13 cellular contexts compared by ENCODE assay signal in the genomic region with DNA sequence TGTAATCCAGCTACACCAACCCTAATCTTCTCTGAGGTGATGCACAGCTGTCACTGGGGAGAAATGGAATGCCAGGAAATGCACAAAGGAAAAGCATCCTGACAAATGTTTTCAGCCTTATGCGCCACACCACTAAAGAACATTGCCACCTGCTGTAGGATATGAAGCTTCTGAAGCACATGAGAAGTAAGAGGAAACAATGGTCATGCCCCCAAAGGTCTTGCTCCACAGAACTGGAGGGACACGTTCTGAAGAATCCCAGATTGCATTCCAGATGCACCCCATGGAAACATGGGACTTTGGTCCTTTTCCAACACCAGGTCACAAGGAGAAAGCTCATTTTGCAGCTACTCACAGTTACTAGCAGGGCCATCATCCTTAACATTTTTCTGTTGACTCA. TPM values are rescaled to one million over a fixed set of nuclear protein-coding genes. Genes with fewer than 3 reads are reported as not detected.
DNase-seq lines count a peak whose midpoint lies in the region; ATAC-seq, FAIRE-seq and TF ChIP-seq lines count a peak whose summit lies in the region.
"Had no signal": no experiment of that assay in that cellular context is flagged by ENCODE, and none has a peak within 500 bp of the region (broad histone marks: within the 10 kb centered on the region; RNA-seq: fewer than 3 reads in every experiment).

No MANE protein-coding gene starts in this region.

- no peak overlapping the region for H3K27ac Mint-ChIP-seq in WTC11

- peaks cover 5% of the 10 kb centered on the region for H3K36me3 Mint-ChIP-seq in WTC11

- H3K4me1 ChIP-seq in foreskin keratinocyte (peaks cover 27% of the 10 kb centered on the region), pancreas (no peaks in the 10 kb centered on the region)
- H3K4me1 ChIP-seq: BE2C had no signal

- H3K4me3 Mint-ChIP-seq in WTC11, result no peak overlapping the region
- H3K4me3 Mint-ChIP-seq: naive thymus-derived CD4-positive, alpha-beta T cell had no signal

- H3K4me3 ChIP-seq in pancreas, result no peak overlapping the region

- TF ChIP-seq CTCF in foreskin keratinocyte (conservative IDR thresholded peaks at IDR 0.05), result peak; percentile 49
- TF ChIP-seq CTCF in WTC11 (IDR thresholded peaks at IDR 0.05), result no peak
- no peak for TF ChIP-seq CTCF in pancreas (IDR thresholded peaks at IDR 0.05)

- no peak for FAIRE-seq in pancreas (lab: Jason Lieb, UNC)

- WGBS in pancreas, 2 donors, result 67 to 76% methylated on average over 2 of the region's 2 CpGs

- in situ Hi-C loops in SK-MEL-5 (cut with HindIII; ENCODE audit: low pct_unique_long_range_greater_than_20kb, low sequenced_read_pairs), result no loop called here

- intact Hi-C loops in Right ventricle myocardium superior (cut with DNase I) (no loop called here), left cardiac atrium (cut with DNase I) (loop anchor here in 1 of 2 donors (10.0 kb wide), 1 partner anchor 112 kb away; no protein-coding TSS in a partner anchor), pancreas (cut with DNase I) (no loop called here)

- H3K27me3 ChIP-seq in foreskin keratinocyte (no peaks in the 10 kb centered on the region), pancreas (no peaks in the 10 kb centered on the region)
- H3K27me3 ChIP-seq: BE2C had no signal

- no peaks in the 10 kb centered on the region for H3K9me3 ChIP-seq in pancreas
- H3K9me3 ChIP-seq: BE2C had no signal

- H3K36me3 ChIP-seq in pancreas, result no peaks in the 10 kb centered on the region
- H3K36me3 ChIP-seq: BE2C had no signal

- no peaks in the 10 kb centered on the region; the same call in 1 of the 2 replicates for H3K27me3 Mint-ChIP-seq in WTC11 (ENCODE audit: low read depth)

- no peak for DNase-seq in Right ventricle myocardium superior
- DNase-seq in left cardiac atrium, result no peak
- peak; percentile 37 for DNase-seq in SK-MEL-5 (ENCODE audit: low read depth, low spot score)
- DNase-seq in foreskin keratinocyte, result peak in 1 of 2 donors; percentile 29
- DNase-seq in stimulated activated CD4-positive, alpha-beta T cell treated with anti-CD3 and anti-CD28 coated beads, Interleukin-15, amount 100 ng/mL, for 24 hours, result no peak
- DNase-seq in WTC11 (ENCODE audit: low spot score), result no peak
- DNase-seq in pancreas, result no peak
- DNase-seq: activated CD8-positive, alpha-beta memory T cell treated with anti-CD3 and anti-CD28 coated beads, Interleukin-2, amount 50 U/mL, for 4 hours; BE2C; cerebellar nuclear complex; naive thymus-derived CD4-positive, alpha-beta T cell; stimulated activated naive CD4-positive, alpha-beta T cell treated with Interleukin-2 at 50 U/mL for 16 hours had no signal

- H3K27ac ChIP-seq in foreskin keratinocyte (no peak overlapping the region), pancreas (no peak overlapping the region)

- peaks cover 25% of the 10 kb centered on the region for H3K4me1 Mint-ChIP-seq in WTC11

- H3K9me3 Mint-ChIP-seq in WTC11, result peaks cover 22% of the 10 kb centered on the region
- H3K9me3 Mint-ChIP-seq: naive thymus-derived CD4-positive, alpha-beta T cell had no signal

- peak; percentile 57 for ATAC-seq in Right ventricle myocardium superior (ENCODE audit: poor library complexity)
- no peak for ATAC-seq in left cardiac atrium
- no peak for ATAC-seq in foreskin keratinocyte
- ATAC-seq in GM19351 (IDR thresholded peaks at IDR 0.05; ENCODE audit: unreplicated experiment), result no peak
- ATAC-seq in WTC11, result no peak
- no peak for ATAC-seq in pancreas
- ATAC-seq: naive thymus-derived CD4-positive, alpha-beta T cell had no signal

- CTCF ChIA-PET in WTC11 (lab: Charles Lee), result interaction anchor here (0.8 to 1.7 kb wide), 5 partner anchors 21 to 136 kb away, joined by 3 to 4 read pairs (median 3); no protein-coding TSS in a partner anchor

- POLR2A ChIA-PET in WTC11 (lab: Charles Lee), result interaction anchor here (1.2 kb wide), 1 partner anchor 98 kb away, joined by 3 read pairs; a partner anchor contains a TSS

TF ChIP-seq in WTC11, 78 proteins besides CTCF, POLR2A, EP300 and RAD21 (continues in another document):
- TF ChIP-seq, protein P1, sequence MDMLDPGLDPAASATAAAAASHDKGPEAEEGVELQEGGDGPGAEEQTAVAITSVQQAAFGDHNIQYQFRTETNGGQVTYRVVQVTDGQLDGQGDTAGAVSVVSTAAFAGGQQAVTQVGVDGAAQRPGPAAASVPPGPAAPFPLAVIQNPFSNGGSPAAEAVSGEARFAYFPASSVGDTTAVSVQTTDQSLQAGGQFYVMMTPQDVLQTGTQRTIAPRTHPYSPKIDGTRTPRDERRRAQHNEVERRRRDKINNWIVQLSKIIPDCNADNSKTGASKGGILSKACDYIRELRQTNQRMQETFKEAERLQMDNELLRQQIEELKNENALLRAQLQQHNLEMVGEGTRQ (CRISPR knock-in tag; IDR thresholded peaks at IDR 0.05), result no peak
- TF ChIP-seq, protein P2, sequence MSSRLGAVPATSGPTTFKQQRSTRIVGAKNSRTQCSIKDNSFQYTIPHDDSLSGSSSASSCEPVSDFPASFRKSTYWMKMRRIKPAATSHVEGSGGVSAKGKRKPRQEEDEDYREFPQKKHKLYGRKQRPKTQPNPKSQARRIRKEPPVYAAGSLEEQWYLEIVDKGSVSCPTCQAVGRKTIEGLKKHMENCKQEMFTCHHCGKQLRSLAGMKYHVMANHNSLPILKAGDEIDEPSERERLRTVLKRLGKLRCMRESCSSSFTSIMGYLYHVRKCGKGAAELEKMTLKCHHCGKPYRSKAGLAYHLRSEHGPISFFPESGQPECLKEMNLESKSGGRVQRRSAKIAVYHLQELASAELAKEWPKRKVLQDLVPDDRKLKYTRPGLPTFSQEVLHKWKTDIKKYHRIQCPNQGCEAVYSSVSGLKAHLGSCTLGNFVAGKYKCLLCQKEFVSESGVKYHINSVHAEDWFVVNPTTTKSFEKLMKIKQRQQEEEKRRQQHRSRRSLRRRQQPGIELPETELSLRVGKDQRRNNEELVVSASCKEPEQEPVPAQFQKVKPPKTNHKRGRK (CRISPR knock-in tag; IDR thresholded peaks at IDR 0.05; ENCODE audit: borderline replicate concordance), result no peak
- TF ChIP-seq, protein P3, sequence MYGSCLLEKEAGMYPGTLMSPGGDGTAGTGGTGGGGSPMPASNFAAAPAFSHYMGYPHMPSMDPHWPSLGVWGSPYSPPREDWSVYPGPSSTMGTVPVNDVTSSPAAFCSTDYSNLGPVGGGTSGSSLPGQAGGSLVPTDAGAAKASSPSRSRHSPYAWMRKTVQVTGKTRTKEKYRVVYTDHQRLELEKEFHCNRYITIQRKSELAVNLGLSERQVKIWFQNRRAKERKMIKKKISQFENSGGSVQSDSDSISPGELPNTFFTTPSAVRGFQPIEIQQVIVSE (CRISPR knock-in tag; IDR thresholded peaks at IDR 0.05; ENCODE audit: borderline replicate concordance), result no peak
- TF ChIP-seq JAZF1 (CRISPR knock-in tag; IDR thresholded peaks at IDR 0.05) (no peak), GABPB1 (CRISPR knock-in tag; IDR thresholded peaks at IDR 0.05) (no peak), NR2C2 (CRISPR knock-in tag; IDR thresholded peaks at IDR 0.05) (no peak), TEAD1 (CRISPR knock-in tag; IDR thresholded peaks at IDR 0.05) (no peak), EMX1 (CRISPR knock-in tag; IDR thresholded peaks at IDR 0.05) (no peak), PRRX2 (CRISPR knock-in tag; IDR thresholded peaks at IDR 0.05) (no peak), HMGA2 (CRISPR knock-in tag; IDR thresholded peaks at IDR 0.05) (no peak)
- TF ChIP-seq, protein P4, sequence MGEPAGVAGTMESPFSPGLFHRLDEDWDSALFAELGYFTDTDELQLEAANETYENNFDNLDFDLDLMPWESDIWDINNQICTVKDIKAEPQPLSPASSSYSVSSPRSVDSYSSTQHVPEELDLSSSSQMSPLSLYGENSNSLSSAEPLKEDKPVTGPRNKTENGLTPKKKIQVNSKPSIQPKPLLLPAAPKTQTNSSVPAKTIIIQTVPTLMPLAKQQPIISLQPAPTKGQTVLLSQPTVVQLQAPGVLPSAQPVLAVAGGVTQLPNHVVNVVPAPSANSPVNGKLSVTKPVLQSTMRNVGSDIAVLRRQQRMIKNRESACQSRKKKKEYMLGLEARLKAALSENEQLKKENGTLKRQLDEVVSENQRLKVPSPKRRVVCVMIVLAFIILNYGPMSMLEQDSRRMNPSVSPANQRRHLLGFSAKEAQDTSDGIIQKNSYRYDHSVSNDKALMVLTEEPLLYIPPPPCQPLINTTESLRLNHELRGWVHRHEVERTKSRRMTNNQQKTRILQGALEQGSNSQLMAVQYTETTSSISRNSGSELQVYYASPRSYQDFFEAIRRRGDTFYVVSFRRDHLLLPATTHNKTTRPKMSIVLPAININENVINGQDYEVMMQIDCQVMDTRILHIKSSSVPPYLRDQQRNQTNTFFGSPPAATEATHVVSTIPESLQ (CRISPR knock-in tag; IDR thresholded peaks at IDR 0.05), result no peak
- TF ChIP-seq, protein P5, sequence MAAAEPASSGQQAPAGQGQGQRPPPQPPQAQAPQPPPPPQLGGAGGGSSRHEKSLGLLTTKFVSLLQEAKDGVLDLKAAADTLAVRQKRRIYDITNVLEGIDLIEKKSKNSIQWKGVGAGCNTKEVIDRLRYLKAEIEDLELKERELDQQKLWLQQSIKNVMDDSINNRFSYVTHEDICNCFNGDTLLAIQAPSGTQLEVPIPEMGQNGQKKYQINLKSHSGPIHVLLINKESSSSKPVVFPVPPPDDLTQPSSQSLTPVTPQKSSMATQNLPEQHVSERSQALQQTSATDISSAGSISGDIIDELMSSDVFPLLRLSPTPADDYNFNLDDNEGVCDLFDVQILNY (CRISPR knock-in tag; IDR thresholded peaks at IDR 0.05), result no peak

RNA-seq across cellular contexts. Expression of a gene that starts 48.7 kb away (rescaled TPM):
- total RNA-seq in Right ventricle myocardium superior (37.4 TPM), left cardiac atrium (10 to 100 TPM; 36.6 to 39.9 TPM), foreskin keratinocyte (30.0 and 32.3 TPM in 2 replicates), WTC11 (2021) (44.9 to 49.5 TPM (median 48.7 TPM) in 3 replicates), pancreas (10 to 100 TPM; 12.1 to 29.1 (median 17.6) TPM)
- 27.5 and 32.3 TPM in 2 replicates for total RNA-seq in SK-MEL-5 (2014; rRNA removed; shearing (Covaris generic))
- polyA plus RNA-seq in SK-MEL-5 (2015; cell fraction: cytosol; rRNA removed), result 19.2 and 33.5 TPM in 2 replicates
- polyA plus RNA-seq in SK-MEL-5 (2015; cell fraction: nucleus; rRNA removed), result 250 and 253 TPM in 2 replicates
- polyA plus RNA-seq in foreskin keratinocyte (11.7 and 12.8 TPM in 2 replicates), pancreas (10 to 100 TPM; 25.5 to 49.3 TPM)
